ENCODE assay signal across 13 cellular contexts in genomic region chr20:48759631-48760245, GRCh38.
DNase-seq lines count a peak whose midpoint lies in the region; ATAC-seq and FAIRE-seq lines count a peak whose summit lies in the region.
"Had no signal": no experiment of that assay in that cellular context is flagged by ENCODE, and none has a peak within 500 bp of the region (broad histone marks: within the 10 kb centered on the region; RNA-seq: fewer than 3 reads in every experiment).

No MANE protein-coding gene starts in this region.

- peaks cover 84% of the 10 kb centered on the region for H3K4me1 Mint-ChIP-seq in activated CD8-positive, alpha-beta memory T cell treated with anti-CD3 and anti-CD28 coated beads, Interleukin-2, amount 10 ng/mL, durations not matched to agents 7 days and 5 days
- peaks cover 85% of the 10 kb centered on the region for H3K4me1 Mint-ChIP-seq in activated T-helper 1 cell treated with anti-CD3 and anti-CD28 coated beads, Interleukin-12 subunit alpha, Interleukin-12 subunit beta, Interleukin-2, Interleukin-4 antibody, amounts not matched to agents 30 ng/mL and 10 ng/mL and 1 ng/mL, durations not matched to agents 14 hours and 24 hours and 36 hours (ENCODE audit: low read depth)

- peaks cover 2% of the 10 kb centered on the region for H3K9me3 Mint-ChIP-seq in activated CD8-positive, alpha-beta memory T cell treated with anti-CD3 and anti-CD28 coated beads, Interleukin-2, amount 10 ng/mL, durations not matched to agents 7 days and 5 days (ENCODE audit: low read depth)
- H3K9me3 Mint-ChIP-seq in activated T-helper 1 cell treated with anti-CD3 and anti-CD28 coated beads, Interleukin-12 subunit alpha, Interleukin-12 subunit beta, Interleukin-2, Interleukin-4 antibody, amounts not matched to agents 30 ng/mL and 10 ng/mL and 1 ng/mL, durations not matched to agents 14 hours and 24 hours and 36 hours: peaks cover 24% of the 10 kb centered on the region

- no peak overlapping the region for H3K4me3 ChIP-seq in small intestine (ENCODE audit: low read depth in 1 of 2, low read length in 2 of 2)

- no peak for ATAC-seq in activated CD8-positive, alpha-beta memory T cell treated with anti-CD3 and anti-CD28 coated beads, Interleukin-2, amount 10 ng/mL, durations not matched to agents 7 days and 5 days

- H3K27me3 Mint-ChIP-seq in activated CD8-positive, alpha-beta memory T cell treated with anti-CD3 and anti-CD28 coated beads, Interleukin-2, amount 10 ng/mL, durations not matched to agents 7 days and 5 days: no peaks in the 10 kb centered on the region
- no peaks in the 10 kb centered on the region for H3K27me3 Mint-ChIP-seq in activated T-helper 1 cell treated with anti-CD3 and anti-CD28 coated beads, Interleukin-12 subunit alpha, Interleukin-12 subunit beta, Interleukin-2, Interleukin-4 antibody, amounts not matched to agents 30 ng/mL and 10 ng/mL and 1 ng/mL, durations not matched to agents 14 hours and 24 hours and 36 hours (ENCODE audit: insufficient read depth)

- no peak for FAIRE-seq in small intestine (lab: Jason Lieb, UNC)

- no peaks in the 10 kb centered on the region for H3K9me3 ChIP-seq in small intestine (ENCODE audit: control insufficient read depth, low read depth)

- peak overlapping the region; percentile 53 for H3K4me3 Mint-ChIP-seq in activated CD8-positive, alpha-beta memory T cell treated with anti-CD3 and anti-CD28 coated beads, Interleukin-2, amount 10 ng/mL, durations not matched to agents 7 days and 5 days
- peak overlapping the region; percentile 78 for H3K4me3 Mint-ChIP-seq in activated T-helper 1 cell treated with anti-CD3 and anti-CD28 coated beads, Interleukin-12 subunit alpha, Interleukin-12 subunit beta, Interleukin-2, Interleukin-4 antibody, amounts not matched to agents 30 ng/mL and 10 ng/mL and 1 ng/mL, durations not matched to agents 14 hours and 24 hours and 36 hours

- H3K27ac ChIP-seq in small intestine (ENCODE audit: low read depth in 1 of 2, low read length in 1 of 2): peak overlapping the region; percentile 37 to 79

- no peaks in the 10 kb centered on the region for H3K27me3 ChIP-seq in small intestine (ENCODE audit: control insufficient read depth in 2 of 2, insufficient read depth in 2 of 2, low read length in 2 of 2)

- WGBS in small intestine, 3 donors: 66 to 74% (median 67%) methylated on average over 7 of the region's 7 CpGs

- peaks cover 0 to 4% of the 10 kb centered on the region in 2 donors for H3K4me1 ChIP-seq in small intestine (ENCODE audit: control insufficient read depth in 2 of 2, insufficient read depth in 1 of 2, low read depth in 1 of 2, low read length in 1 of 2)

- intact Hi-C loops in activated T-helper 1 cell treated with anti-CD3 and anti-CD28 coated beads, Interleukin-12 subunit alpha, Interleukin-12 subunit beta, Interleukin-2, Interleukin-4 antibody, amounts not matched to agents 30 ng/mL and 10 ng/mL and 1 ng/mL, durations not matched to agents 14 hours and 24 hours and 36 hours (cut with micrococcal nuclease): loop anchor here (1.0 to 2.0 kb wide), 5 partner anchors 10 to 63 kb away; no protein-coding TSS in a partner anchor

- peak overlapping the region; percentile 94 for H3K27ac Mint-ChIP-seq in activated CD8-positive, alpha-beta memory T cell treated with anti-CD3 and anti-CD28 coated beads, Interleukin-2, amount 10 ng/mL, durations not matched to agents 7 days and 5 days
- peak overlapping the region; percentile 96 for H3K27ac Mint-ChIP-seq in activated T-helper 1 cell treated with anti-CD3 and anti-CD28 coated beads, Interleukin-12 subunit alpha, Interleukin-12 subunit beta, Interleukin-2, Interleukin-4 antibody, amounts not matched to agents 30 ng/mL and 10 ng/mL and 1 ng/mL, durations not matched to agents 14 hours and 24 hours and 36 hours

- H3K36me3 ChIP-seq in small intestine (ENCODE audit: control insufficient read depth in 2 of 2, insufficient read depth in 2 of 2, low read length in 2 of 2): no peaks in the 10 kb centered on the region

- DNase-seq in activated CD8-positive, alpha-beta memory T cell treated with anti-CD3 and anti-CD28 coated beads, Interleukin-2, amount 10 ng/mL, durations not matched to agents 7 days and 5 days: no peak
- no peak for DNase-seq in activated CD8-positive, alpha-beta memory T cell treated with anti-CD3 and anti-CD28 coated beads, Interleukin-2, amount 50 U/mL, for 48 hours
- DNase-seq in NCI-H128 (lab: John Stamatoyannopoulos, UW; ENCODE audit: unreplicated experiment) (peak; percentile 39), small intestine (no peak), COLO829 (ENCODE audit: low spot score) (no peak), NCI-H2196 treated with DMSO at 0.1 percent for 48 hours (lab: John Stamatoyannopoulos, UW; ENCODE audit: unreplicated experiment) (no peak), CD1c-positive myeloid dendritic cell (ENCODE audit: extremely low spot score) (no peak)
- no peak for DNase-seq in activated T-helper 1 cell treated with anti-CD3 and anti-CD28 coated beads, Interleukin-12 subunit alpha, Interleukin-12 subunit beta, Interleukin-2, Interleukin-4 antibody, amounts not matched to agents 30 ng/mL and 10 ng/mL and 1 ng/mL, durations not matched to agents 14 hours and 24 hours and 36 hours (ENCODE audit: low spot score)
- DNase-seq: cortex of kidney, foreskin melanocyte, islet precursor cell, NCI-H524 treated with DMSO at 0.1 percent for 48 hours, SHP77 treated with DMSO at 0.1 percent for 48 hours had no signal

- peaks cover 46% of the 10 kb centered on the region for H3K36me3 Mint-ChIP-seq in activated CD8-positive, alpha-beta memory T cell treated with anti-CD3 and anti-CD28 coated beads, Interleukin-2, amount 10 ng/mL, durations not matched to agents 7 days and 5 days
- H3K36me3 Mint-ChIP-seq in activated T-helper 1 cell treated with anti-CD3 and anti-CD28 coated beads, Interleukin-12 subunit alpha, Interleukin-12 subunit beta, Interleukin-2, Interleukin-4 antibody, amounts not matched to agents 30 ng/mL and 10 ng/mL and 1 ng/mL, durations not matched to agents 14 hours and 24 hours and 36 hours (ENCODE audit: low read depth): peaks cover 53% of the 10 kb centered on the region

- CTCF ChIA-PET in activated CD8-positive, alpha-beta memory T cell treated with anti-CD3 and anti-CD28 coated beads, Interleukin-2, amount 10 ng/mL, durations not matched to agents 7 days and 5 days (lab: Charles Lee): interaction anchor here (0.6 to 4.1 kb wide), 11 partner anchors 9 to 145 kb away, joined by 3 to 23 read pairs (median 3); no protein-coding TSS in a partner anchor
